ENCODE assay signal across 9 cellular contexts in the genomic region with DNA sequence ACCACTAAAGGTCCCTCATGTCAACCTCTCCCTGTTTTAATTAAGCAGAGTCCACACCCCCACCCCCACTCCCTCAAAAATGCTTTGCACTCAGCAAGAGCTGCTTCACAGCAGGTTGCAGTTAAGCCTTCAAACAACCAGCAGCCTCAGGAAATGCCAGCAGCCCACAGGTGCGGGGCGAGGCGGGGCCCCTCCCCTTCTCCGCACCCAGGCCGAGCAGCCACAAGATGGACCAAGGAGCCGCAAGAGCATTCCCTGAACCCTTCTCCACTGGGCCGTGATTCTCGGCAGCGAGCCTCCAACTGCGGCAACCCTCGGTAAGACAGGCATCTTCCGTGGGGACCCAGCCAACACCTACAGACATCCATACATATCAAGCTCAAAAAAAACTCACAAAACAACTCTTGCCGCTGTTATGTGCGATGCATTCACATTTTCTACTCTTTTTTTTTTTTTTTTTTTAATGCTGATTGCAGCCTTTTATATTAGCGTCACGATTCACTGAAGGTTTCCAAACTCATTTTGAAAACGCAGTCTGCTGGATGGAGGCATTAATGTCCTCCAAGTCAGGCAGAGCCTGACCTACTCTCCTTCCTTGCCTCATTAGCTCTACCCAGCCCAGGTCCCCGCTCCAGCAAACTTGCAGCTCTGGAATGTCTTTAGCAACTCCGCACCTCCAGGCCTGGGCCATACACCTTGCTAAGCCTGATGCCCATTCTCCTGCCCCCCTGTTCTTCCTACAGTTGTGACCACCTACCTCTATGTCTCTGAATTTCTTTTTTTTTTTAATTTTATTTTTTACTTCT.
A peak's percentile ranks its signal among the peaks of the same experiment; 100 is the strongest.
DNase-seq lines count a peak whose midpoint lies in the region; ATAC-seq and TF ChIP-seq lines count a peak whose summit lies in the region.
"Had no signal": no experiment of that assay in that cellular context is flagged by ENCODE, and none has a peak within 500 bp of the region (broad histone marks: within the 10 kb centered on the region; RNA-seq: fewer than 3 reads in every experiment).

No MANE protein-coding gene starts in this region.

- H3K9me3 ChIP-seq in iPS-18c (ENCODE audit: control insufficient read depth, insufficient read depth, low read length) (no peaks in the 10 kb centered on the region), upper lobe of left lung (no peaks in the 10 kb centered on the region)

- no peaks in the 10 kb centered on the region for H3K4me1 ChIP-seq in upper lobe of left lung

- H3K27me3 ChIP-seq in upper lobe of left lung: no peaks in the 10 kb centered on the region

- H3K4me3 ChIP-seq in iPS-18c (ENCODE audit: insufficient read depth, low read depth, low read length): peak overlapping the region; percentile 4; the same call in 1 of the 2 replicates
- peak overlapping the region in 1 of 4 donors; percentile 20 for H3K4me3 ChIP-seq in upper lobe of left lung

- no peak for TF ChIP-seq POLR2A in upper lobe of left lung (IDR thresholded peaks at IDR 0.05)

- TF ChIP-seq CTCF in upper lobe of left lung (IDR thresholded peaks at IDR 0.05): peak in 1 of 6 experiments; percentile 26

- no peaks in the 10 kb centered on the region for H3K36me3 ChIP-seq in upper lobe of left lung

- intact Hi-C loops in cardiac septum (cut with DNase I) (no loop called here), sciatic nerve (cut with DNase I) (no loop called here)

- ATAC-seq in upper lobe of left lung (ENCODE audit: low FRiP score in 2 of 2) (peak in 1 of 2 donors; percentile 74), HG02973 (IDR thresholded peaks at IDR 0.05; ENCODE audit: unreplicated experiment) (no peak), sciatic nerve (no peak)

- DNase-seq in stimulated activated naive CD4-positive, alpha-beta T cell (lab: John Stamatoyannopoulos, UW): peak in 4 of 6 experiments; percentile 5 to 45 (median 18)
- DNase-seq in stimulated activated naive CD4-positive, alpha-beta T cell treated with Interleukin-2 at 50 U/mL for 16 hours (lab: John Stamatoyannopoulos, UW): no peak
- DNase-seq in activated CD4-positive, alpha-beta T cell treated with anti-CD3 and anti-CD28 coated beads for 48 hours: peak; percentile 7
- DNase-seq in upper lobe of left lung (peak; percentile 65 to 82), cardiac septum (ENCODE audit: low spot score) (no peak), sciatic nerve (ENCODE audit: low spot score) (no peak)
- DNase-seq: NCI-H187 treated with DMSO at 0.1 percent for 48 hours had no signal

- TF ChIP-seq EP300 in upper lobe of left lung (IDR thresholded peaks at IDR 0.05): no peak

- WGBS in upper lobe of left lung, 2 donors: 39 to 51% methylated on average over 16 to 19 of the region's 19 CpGs

- H3K27ac ChIP-seq in upper lobe of left lung: no peak overlapping the region

Comparison
In these comparisons a context has a peak if more than half of its experiments do, and no peak if none do; other contexts are left out.
1. DNase-seq: peak in stimulated activated naive CD4-positive, alpha-beta T cell (4 of 6), activated CD4-positive, alpha-beta T cell treated with anti-CD3 and anti-CD28 coated beads for 48 hours (single experiment) and upper lobe of left lung (2 of 2); none in stimulated activated naive CD4-positive, alpha-beta T cell treated with Interleukin-2 at 50 U/mL for 16 hours (single experiment), cardiac septum (single experiment) and sciatic nerve (single experiment).